15 cellular contexts compared by ENCODE assay signal in genomic region chr4:163592207-163592606, GRCh38.
DNase-seq lines count a peak whose midpoint lies in the region; ATAC-seq and TF ChIP-seq lines count a peak whose summit lies in the region.
"Had no signal": no experiment of that assay in that cellular context is flagged by ENCODE, and none has a peak within 500 bp of the region (broad histone marks: within the 10 kb centered on the region; RNA-seq: fewer than 3 reads in every experiment).

No MANE protein-coding gene starts in this region.

- CTCF ChIA-PET in A673 (lab: Charles Lee): interaction anchor here (0.6 kb wide), 1 partner anchor 226 kb away, joined by 3 read pairs; no protein-coding TSS in a partner anchor

- H3K27me3 Mint-ChIP-seq in natural killer cell treated with Interleukin-12 subunit alpha and Interleukin-12 subunit beta and Interleukin-15 and Interleukin-18, amount 100 ng/mL, for 72 hours: peaks cover 0 to 9% of the 10 kb centered on the region in 2 donors

- H3K27ac ChIP-seq in A673 (ENCODE audit: low read depth, low read length, poor library complexity, severe bottlenecking): no peak overlapping the region
- H3K27ac ChIP-seq in caudate nucleus (ENCODE audit: low read depth, low read length): peak overlapping the region; percentile 11
- H3K27ac ChIP-seq: SJCRH30 had no signal

- no peaks in the 10 kb centered on the region for H3K9me3 Mint-ChIP-seq in natural killer cell treated with Interleukin-12 subunit alpha and Interleukin-12 subunit beta and Interleukin-15 and Interleukin-18, amount 100 ng/mL, for 72 hours
- H3K9me3 Mint-ChIP-seq: activated T-helper 1 cell treated with anti-CD3 and anti-CD28 coated beads, Interleukin-12 subunit alpha, Interleukin-12 subunit beta, Interleukin-2, Interleukin-4 antibody, amounts not matched to agents 30 ng/mL and 10 ng/mL and 1 ng/mL, durations not matched to agents 14 hours and 24 hours and 36 hours; central memory CD8-positive, alpha-beta T cell had no signal

- no peak overlapping the region for H3K27ac Mint-ChIP-seq in natural killer cell treated with Interleukin-12 subunit alpha and Interleukin-12 subunit beta and Interleukin-15 and Interleukin-18, amount 100 ng/mL, for 72 hours
- H3K27ac Mint-ChIP-seq: activated T-helper 1 cell treated with anti-CD3 and anti-CD28 coated beads, Interleukin-12 subunit alpha, Interleukin-12 subunit beta, Interleukin-2, Interleukin-4 antibody, amounts not matched to agents 30 ng/mL and 10 ng/mL and 1 ng/mL, durations not matched to agents 14 hours and 24 hours and 36 hours; stimulated activated naive CD8-positive, alpha-beta T cell treated with anti-CD3 and anti-CD28 coated beads, Interleukin-15, amount 100 ng/mL, for 72 hours had no signal

- no TSS peak for BruUV-seq in A673 (replicated peaks; lab: Mats Ljungman, UMichigan)

- intact Hi-C loops in A673 (cut with micrococcal nuclease; ENCODE audit: unreplicated experiment): no loop called here

- no peaks in the 10 kb centered on the region for H3K36me3 ChIP-seq in A673 (ENCODE audit: insufficient read depth, low read length, poor library complexity, severe bottlenecking)
- H3K36me3 ChIP-seq: SJCRH30 had no signal

- no peaks in the 10 kb centered on the region for H3K9me3 ChIP-seq in A673 (ENCODE audit: low read depth, low read length, poor library complexity, severe bottlenecking)
- H3K9me3 ChIP-seq: SJCRH30 had no signal

- no peak for ATAC-seq in natural killer cell treated with Interleukin-12 subunit alpha and Interleukin-12 subunit beta and Interleukin-15 and Interleukin-18, amount 100 ng/mL, for 72 hours
- no peak for ATAC-seq in GM21786 (IDR thresholded peaks at IDR 0.05; ENCODE audit: unreplicated experiment)
- ATAC-seq: left colon; stimulated activated naive CD8-positive, alpha-beta T cell treated with anti-CD3 and anti-CD28 coated beads, Interleukin-15, amount 100 ng/mL, for 72 hours had no signal

- no peaks in the 10 kb centered on the region for H3K36me3 Mint-ChIP-seq in natural killer cell treated with Interleukin-12 subunit alpha and Interleukin-12 subunit beta and Interleukin-15 and Interleukin-18, amount 100 ng/mL, for 72 hours

- H3K4me3 Mint-ChIP-seq in natural killer cell treated with Interleukin-12 subunit alpha and Interleukin-12 subunit beta and Interleukin-15 and Interleukin-18, amount 100 ng/mL, for 72 hours: no peak overlapping the region
- H3K4me3 Mint-ChIP-seq: activated T-helper 1 cell treated with anti-CD3 and anti-CD28 coated beads, Interleukin-12 subunit alpha, Interleukin-12 subunit beta, Interleukin-2, Interleukin-4 antibody, amounts not matched to agents 30 ng/mL and 10 ng/mL and 1 ng/mL, durations not matched to agents 14 hours and 24 hours and 36 hours; central memory CD8-positive, alpha-beta T cell; stimulated activated naive CD8-positive, alpha-beta T cell treated with anti-CD3 and anti-CD28 coated beads, Interleukin-15, amount 100 ng/mL, for 72 hours had no signal

- H3K4me1 Mint-ChIP-seq in natural killer cell treated with Interleukin-12 subunit alpha and Interleukin-12 subunit beta and Interleukin-15 and Interleukin-18, amount 100 ng/mL, for 72 hours (ENCODE audit: low read depth in 2 of 2): no peaks in the 10 kb centered on the region
- H3K4me1 Mint-ChIP-seq: central memory CD8-positive, alpha-beta T cell; stimulated activated naive CD8-positive, alpha-beta T cell treated with anti-CD3 and anti-CD28 coated beads, Interleukin-15, amount 100 ng/mL, for 72 hours had no signal

- in situ Hi-C loops in GM13977 (cut with MboI; ENCODE audit: low pct_unique_long_range_greater_than_20kb, low sequenced_read_pairs, unreplicated experiment): no loop called here

- POLR2A ChIA-PET in A673 (lab: Charles Lee; ENCODE audit: low non-redundant PET): no interaction called here

- peak; percentile 25 for DNase-seq in A673 (ENCODE audit: low spot score)
- DNase-seq in DMS153 treated with DMSO at 0.1 percent for 48 hours (lab: John Stamatoyannopoulos, UW; ENCODE audit: unreplicated experiment): peak; percentile 14
- DNase-seq in NCI-H69 (lab: John Stamatoyannopoulos, UW): peak; percentile 87
- DNase-seq in caudate nucleus (lab: John Stamatoyannopoulos, UW): peak in 1 of 61 donors; percentile 1
- DNase-seq in natural killer cell treated with Interleukin-12 subunit alpha and Interleukin-12 subunit beta and Interleukin-15 and Interleukin-18, amount 100 ng/mL, for 72 hours (ENCODE audit: low spot score): no peak
- no peak for DNase-seq in GM20000 (ENCODE audit: low spot score)
- no peak for DNase-seq in GM13977 (ENCODE audit: low spot score)
- DNase-seq: activated CD4-positive, alpha-beta T cell treated with anti-CD3 and anti-CD28 coated beads, Interleukin-2, amount 50 U/mL, for 48 hours; left colon; NCI-H2171 treated with DMSO at 0.1 percent for 48 hours; stimulated activated naive CD8-positive, alpha-beta T cell treated with anti-CD3 and anti-CD28 coated beads, Interleukin-15, amount 100 ng/mL, for 72 hours had no signal

- no peak overlapping the region for H3K4me3 ChIP-seq in A673 (ENCODE audit: low read depth, low read length, poor library complexity, severe bottlenecking)
- H3K4me3 ChIP-seq: SJCRH30 had no signal

- H3K4me1 ChIP-seq in A673 (ENCODE audit: insufficient read depth, low read length, poor library complexity, severe bottlenecking): peaks cover 11% of the 10 kb centered on the region
- H3K4me1 ChIP-seq: SJCRH30 had no signal

- no peaks in the 10 kb centered on the region for H3K27me3 ChIP-seq in A673 (replicated peaks; ENCODE audit: insufficient read depth, low read depth, low read length, poor library complexity)
- H3K27me3 ChIP-seq: SJCRH30 had no signal

- TF ChIP-seq CTCF in A673 (conservative IDR thresholded peaks at IDR 0.05; ENCODE audit: low read depth, low read length) (no peak), GM20000 (IDR thresholded peaks at IDR 0.05; ENCODE audit: extremely low read depth, missing control alignments) (no peak), GM13977 (IDR thresholded peaks at IDR 0.05; ENCODE audit: extremely low read depth, insufficient read depth, missing control alignments) (no peak)

Comparison
In these comparisons a context has a peak if more than half of its experiments do, and no peak if none do; other contexts are left out.
1. DNase-seq: peak in A673 (single experiment), DMS153 treated with DMSO at 0.1 percent for 48 hours (single experiment) and NCI-H69 (single experiment); none in natural killer cell treated with Interleukin-12 subunit alpha and Interleukin-12 subunit beta and Interleukin-15 and Interleukin-18, amount 100 ng/mL, for 72 hours (single experiment), GM20000 (single experiment) and GM13977 (single experiment).